In genomic region chr10:34816067-34817002, GRCh38 we compare ENCODE assay signal across 9 cellular contexts. TPM values are rescaled to one million over a fixed set of nuclear protein-coding genes. Genes with fewer than 3 reads are reported as not detected.
DNase-seq lines count a peak whose midpoint lies in the region; ATAC-seq, FAIRE-seq and TF ChIP-seq lines count a peak whose summit lies in the region.
"Had no signal": no experiment of that assay in that cellular context is flagged by ENCODE, and none has a peak within 500 bp of the region (broad histone marks: within the 10 kb centered on the region; RNA-seq: fewer than 3 reads in every experiment).

No MANE protein-coding gene starts in this region.

- peak overlapping the region; percentile 47 for H2AFZ ChIP-seq in keratinocyte (ENCODE audit: control insufficient read depth, low read length)

- H3K27ac ChIP-seq in keratinocyte (ENCODE audit: control insufficient read depth, insufficient read depth, low read length) (no peak overlapping the region), suprapubic skin (peak overlapping the region; percentile 93)
- H3K27ac ChIP-seq: epithelial cell of prostate had no signal

- peaks cover 20% of the 10 kb centered on the region for H3K4me1 ChIP-seq in keratinocyte (ENCODE audit: control insufficient read depth, extremely low read depth, insufficient read depth, low read length)
- peaks cover 38% of the 10 kb centered on the region for H3K4me1 ChIP-seq in suprapubic skin

- TF ChIP-seq POLR2A in suprapubic skin (IDR thresholded peaks at IDR 0.05) (no peak), GM18505 (IDR thresholded peaks at IDR 0.05; ENCODE audit: borderline replicate concordance, extremely low read depth, insufficient read depth, insufficient read length) (no peak)

- peak overlapping the region; percentile 79 for H3K4me3 Mint-ChIP-seq in HFFc6

- peak overlapping the region; percentile 78 for H3K4me2 ChIP-seq in keratinocyte (ENCODE audit: control insufficient read depth, extremely low read depth, insufficient read depth, low read depth, low read length)

- H3K36me3 Mint-ChIP-seq in HFFc6 (ENCODE audit: low read depth), result no peaks in the 10 kb centered on the region

- H3K9ac ChIP-seq in keratinocyte (ENCODE audit: control insufficient read depth, extremely low read depth, insufficient read depth, low read length), result peak overlapping the region; percentile 55

- WGBS in suprapubic skin, result 1% methylated on average over 34 of the region's 34 CpGs

- H3K9me3 ChIP-seq in keratinocyte (ENCODE audit: control insufficient read depth, low read depth, low read length) (no peaks in the 10 kb centered on the region), suprapubic skin (no peaks in the 10 kb centered on the region)

- peaks cover 30% of the 10 kb centered on the region for H3K79me2 ChIP-seq in keratinocyte (ENCODE audit: control insufficient read depth, insufficient read depth, low read length)

- TF ChIP-seq EP300 in suprapubic skin (IDR thresholded peaks at IDR 0.05), result no peak

- H3K9me3 Mint-ChIP-seq in HFFc6, result no peaks in the 10 kb centered on the region

- TF ChIP-seq CTCF in AG04449 (IDR thresholded peaks at IDR 0.05; ENCODE audit: insufficient read depth, low read length, missing control alignments), result no peak
- no peak for TF ChIP-seq CTCF in HFFc6 (IDR thresholded peaks at IDR 0.05)
- TF ChIP-seq CTCF in astrocyte of the cerebellum (IDR thresholded peaks at IDR 0.05; ENCODE audit: low read depth, low read length, missing control alignments), result peak; percentile 2
- TF ChIP-seq CTCF in keratinocyte (optimal IDR thresholded peaks at IDR 0.05 in 1 of 3, IDR thresholded peaks at IDR 0.05 in 1 of 3, conservative IDR thresholded peaks at IDR 0.05 in 1 of 3; ENCODE audit: extremely low read depth in 1 of 3, insufficient read depth in 2 of 3, low read length in 3 of 3), result peak in 1 of 3 experiments; percentile 16
- TF ChIP-seq CTCF in suprapubic skin (IDR thresholded peaks at IDR 0.05), result no peak
- TF ChIP-seq CTCF in GM10248 (IDR thresholded peaks at IDR 0.05; ENCODE audit: control extremely low read depth, extremely low read depth, low read depth, missing control alignments), result no peak

- POLR2A ChIA-PET in AG04449 (lab: Yijun Ruan, JAX), result interaction anchor here (0.5 to 0.8 kb wide), 3 partner anchors 23 to 179 kb away, joined by 3 read pairs; no protein-coding TSS in a partner anchor
- POLR2A ChIA-PET in GM10248 (lab: Yijun Ruan, JAX), result no interaction called here

- DNase-seq in AG04449 (ENCODE audit: low read depth, low spot score), result no peak
- no peak for DNase-seq in HFFc6
- peak; percentile 12 for DNase-seq in astrocyte of the cerebellum (ENCODE audit: low read depth)
- no peak for DNase-seq in keratinocyte (ENCODE audit: low read depth, low spot score)
- DNase-seq in suprapubic skin (ENCODE audit: low spot score in 2 of 2), result peak; percentile 66 to 80
- DNase-seq in GM10248 (ENCODE audit: extremely low spot score), result no peak
- no peak for DNase-seq in NCI-H226

- in situ Hi-C loops in astrocyte of the cerebellum (cut with HindIII; ENCODE audit: low sequenced_read_pairs), result no loop called here

- H3K9me1 ChIP-seq in keratinocyte (ENCODE audit: control insufficient read depth, extremely low read depth, insufficient read depth, low read length), result no peaks in the 10 kb centered on the region

- H3K27me3 ChIP-seq in keratinocyte (ENCODE audit: control insufficient read depth, extremely low read depth, insufficient read depth, low read length) (no peaks in the 10 kb centered on the region), suprapubic skin (no peaks in the 10 kb centered on the region)

- no peak for ATAC-seq in GM18505 (IDR thresholded peaks at IDR 0.05; ENCODE audit: unreplicated experiment)

- no peaks in the 10 kb centered on the region for H3K36me3 ChIP-seq in keratinocyte (ENCODE audit: control insufficient read depth in 2 of 2, extremely low read depth in 1 of 2, insufficient read depth in 2 of 2, low read length in 2 of 2)
- no peaks in the 10 kb centered on the region for H3K36me3 ChIP-seq in suprapubic skin

- CTCF ChIA-PET in AG04449 (lab: Yijun Ruan, JAX) (interaction anchor here (0.8 kb wide), 1 partner anchor 8 kb away, joined by 3 read pairs; no protein-coding TSS in a partner anchor), GM10248 (lab: Yijun Ruan, JAX) (interaction anchor here (1.5 kb wide), 1 partner anchor 15 kb away, joined by 3 read pairs; no protein-coding TSS in a partner anchor)

- dilution Hi-C loops in keratinocyte (cut with MboI; ENCODE audit: extremely low pct_ligation_motif_present, low sequenced_read_pairs), result no loop called here

- peak; percentile 63 for FAIRE-seq in keratinocyte (lab: Jason Lieb, UNC)

- H3K4me3 ChIP-seq in AG04449 (ENCODE audit: low read depth, low read length) (peak overlapping the region; percentile 70), astrocyte of the cerebellum (ENCODE audit: low read depth, low read length) (peak overlapping the region; percentile 84), keratinocyte (ENCODE audit: control insufficient read depth in 2 of 3, extremely low read depth in 1 of 3, insufficient read depth in 2 of 3, low read depth in 1 of 3, low read length in 3 of 3) (peak overlapping the region; percentile 41 to 67 (median 58)), suprapubic skin (peak overlapping the region; percentile 91)

- no peaks in the 10 kb centered on the region for H4K20me1 ChIP-seq in keratinocyte (ENCODE audit: control insufficient read depth, extremely low read depth, insufficient read depth, low read length)

- H3K4me1 Mint-ChIP-seq in HFFc6 (ENCODE audit: low read depth), result peaks cover 35% of the 10 kb centered on the region

- peak overlapping the region; percentile 12; the same call in 1 of the 2 replicates for H3K27ac Mint-ChIP-seq in HFFc6

- H3K27me3 Mint-ChIP-seq in HFFc6 (ENCODE audit: insufficient read depth), result peaks cover 2% of the 10 kb centered on the region; the same call in 1 of the 2 replicates

RNA-seq across cellular contexts. Expression of gene PARD3, which starts 1.2 kb away (rescaled TPM):
- 10 to 100 TPM; 19.9 to 24.3 (median 23.1) TPM for total RNA-seq in HFFc6 (2021; fragmentation: NEBNext Ultra II Directional; extraction: Animal tissue kit (Norgen Biotek cat#: 25700))
- 34.0 to 58.0 TPM (median 46.4 TPM) in 3 replicates for polyA plus RNA-seq in keratinocyte
- 76.3 TPM for polyA plus RNA-seq in keratinocyte (2011; ENCODE audit: low read depth)
- 34.9 and 48.6 TPM in 2 replicates for polyA plus RNA-seq in keratinocyte (2011; cell fraction: cytosol; rRNA removed)
- polyA plus RNA-seq in keratinocyte (2011; cell fraction: nucleus; rRNA removed), result 37.7 and 42.4 TPM in 2 replicates
- polyA plus RNA-seq in keratinocyte (2012; ENCODE audit: low replicate concordance), result 32.6 and 38.9 TPM in 2 replicates
- 35.6 to 90.2 TPM (median 58.4 TPM) in 3 replicates for polyA minus RNA-seq in keratinocyte
- 48.2 TPM for polyA minus RNA-seq in keratinocyte (2011; cell fraction: cytosol; rRNA and poly(A)+ RNA removed)
- 41.0 and 75.0 TPM in 2 replicates for polyA minus RNA-seq in keratinocyte (2011; cell fraction: nucleus; rRNA and poly(A)+ RNA removed)
- 100 to 1,000 TPM; 115 to 226 (median 141) TPM for total RNA-seq in suprapubic skin

Comparison
In these comparisons a context has a peak if more than half of its experiments do, and no peak if none do; other contexts are left out.
1. DNase-seq: peak in astrocyte of the cerebellum (single experiment) and suprapubic skin (2 of 2); none in AG04449 (single experiment), HFFc6 (single experiment), keratinocyte (single experiment), GM10248 (single experiment) and NCI-H226 (single experiment).
2. RNA of gene PARD3, which starts 1.2 kb away (total RNA-seq): 115 to 226 TPM in suprapubic skin; 19.9 to 24.3 TPM in HFFc6; every median in the first group is over 4 times any median in the second.
3. Peak in every context shown above with its lines, with median percentiles within 50 percentile points of each other: H3K4me3 ChIP-seq.